ENCODE assay signal across 15 cellular contexts in genomic region chr6:149966319-149966718, GRCh38. TPM values are rescaled to one million over a fixed set of nuclear protein-coding genes. Genes with fewer than 3 reads are reported as not detected.
DNase-seq lines count a peak whose midpoint lies in the region; ATAC-seq and TF ChIP-seq lines count a peak whose summit lies in the region.
"Not testable (repeated sequence)": the region's sequence is repeated elsewhere in the genome, so short reads cannot be mapped to it uniquely, and the experiment has no call there.
"Had no signal": no experiment of that assay in that cellular context is flagged by ENCODE, and none has a peak within 500 bp of the region (broad histone marks: within the 10 kb centered on the region; RNA-seq: fewer than 3 reads in every experiment).

No MANE protein-coding gene starts in this region.

- not testable (repeated sequence) for DNase-seq in CD4-positive, alpha-beta T cell; T-helper 2 cell treated with Interferon-gamma antibody and Interleukin-4, amounts not matched to agents 5 μg/mL and 100 μg/mL, for 36 hours (ENCODE audit: low spot score); endothelial cell (ENCODE audit: low spot score); naive B cell; neural crest cell (ENCODE audit: low read depth, low spot score)
- peak; percentile 49 for DNase-seq in activated CD8-positive, alpha-beta memory T cell treated with anti-CD3 and anti-CD28 coated beads, Interleukin-2, amount 50 U/mL, for 48 hours

- not testable (repeated sequence) for H3K9me3 Mint-ChIP-seq in CD4-positive, alpha-beta T cell; T-helper 2 cell treated with Interferon-gamma antibody and Interleukin-4, amounts not matched to agents 5 μg/mL and 100 μg/mL, for 36 hours; activated naive CD8-positive, alpha-beta T cell (ENCODE audit: low read depth); endothelial cell (ENCODE audit: unreplicated experiment); naive B cell; neural crest cell

- not testable (repeated sequence) for H3K9me3 ChIP-seq in CD4-positive, alpha-beta T cell (ENCODE audit: control insufficient read depth, low read length)

- not testable (repeated sequence) for H3K27ac ChIP-seq in CD4-positive, alpha-beta T cell (ENCODE audit: low read depth, low read length)

- H3K4me3 Mint-ChIP-seq in CD4-positive, alpha-beta T cell: peak overlapping the region; percentile 95
- H3K4me3 Mint-ChIP-seq in T-helper 2 cell treated with Interferon-gamma antibody and Interleukin-4, amounts not matched to agents 5 μg/mL and 100 μg/mL, for 36 hours: peak overlapping the region; percentile 93
- H3K4me3 Mint-ChIP-seq in activated naive CD8-positive, alpha-beta T cell: peak overlapping the region; percentile 92
- peak overlapping the region; percentile 99 for H3K4me3 Mint-ChIP-seq in endothelial cell (ENCODE audit: unreplicated experiment)
- peak overlapping the region in 5 of 8 donors; percentile 92 to 98 (median 94) for H3K4me3 Mint-ChIP-seq in naive B cell
- H3K4me3 Mint-ChIP-seq in neural crest cell: peak overlapping the region; percentile 95

- H3K27me3 ChIP-seq in CD4-positive, alpha-beta T cell (ENCODE audit: control insufficient read depth, insufficient read depth, low read length): peaks cover 53% of the 10 kb centered on the region

- H3K36me3 Mint-ChIP-seq in CD4-positive, alpha-beta T cell (ENCODE audit: low read depth); T-helper 2 cell treated with Interferon-gamma antibody and Interleukin-4, amounts not matched to agents 5 μg/mL and 100 μg/mL, for 36 hours (ENCODE audit: low read depth); activated naive CD8-positive, alpha-beta T cell; neural crest cell (ENCODE audit: low read depth): not testable (repeated sequence)
- H3K36me3 Mint-ChIP-seq in endothelial cell (ENCODE audit: low read depth, unreplicated experiment) (peaks cover 31% of the 10 kb centered on the region), naive B cell (peaks cover 0 to 23% of the 10 kb centered on the region in 2 donors)

- H3K4me1 Mint-ChIP-seq in CD4-positive, alpha-beta T cell (ENCODE audit: low read depth): peaks cover 28% of the 10 kb centered on the region
- peaks cover 22% of the 10 kb centered on the region for H3K4me1 Mint-ChIP-seq in T-helper 2 cell treated with Interferon-gamma antibody and Interleukin-4, amounts not matched to agents 5 μg/mL and 100 μg/mL, for 36 hours (ENCODE audit: low read depth)
- peaks cover 23% of the 10 kb centered on the region for H3K4me1 Mint-ChIP-seq in activated naive CD8-positive, alpha-beta T cell (ENCODE audit: low read depth)
- H3K4me1 Mint-ChIP-seq in endothelial cell (ENCODE audit: unreplicated experiment) (peaks cover 26% of the 10 kb centered on the region), naive B cell (peaks cover 31 to 38% (median 36%) of the 10 kb centered on the region in 3 donors), neural crest cell (peaks cover 32% of the 10 kb centered on the region)

- TF ChIP-seq CTCF in CD4-positive, alpha-beta T cell (IDR thresholded peaks at IDR 0.05); endothelial cell (IDR thresholded peaks at IDR 0.05; ENCODE audit: unreplicated experiment); neural crest cell (conservative IDR thresholded peaks at IDR 0.05): not testable (repeated sequence)

- peaks cover 97% of the 10 kb centered on the region for H3K27me3 Mint-ChIP-seq in CD4-positive, alpha-beta T cell
- peaks cover 75% of the 10 kb centered on the region for H3K27me3 Mint-ChIP-seq in T-helper 2 cell treated with Interferon-gamma antibody and Interleukin-4, amounts not matched to agents 5 μg/mL and 100 μg/mL, for 36 hours (ENCODE audit: low read depth)
- H3K27me3 Mint-ChIP-seq in activated naive CD8-positive, alpha-beta T cell: peaks cover 50% of the 10 kb centered on the region
- H3K27me3 Mint-ChIP-seq in endothelial cell (ENCODE audit: unreplicated experiment) (peaks cover 35% of the 10 kb centered on the region), naive B cell (peaks cover 85 to 94% (median 93%) of the 10 kb centered on the region in 3 donors), neural crest cell (ENCODE audit: low read depth) (peaks cover 82% of the 10 kb centered on the region)

- CTCF ChIA-PET in CD4-positive, alpha-beta T cell (lab: Charles Lee): not testable (repeated sequence)

- ATAC-seq in CD4-positive, alpha-beta T cell (ENCODE audit: poor library complexity); naive B cell (ENCODE audit: low read depth in 2 of 2): not testable (repeated sequence)

- not testable (repeated sequence) for H3K27ac Mint-ChIP-seq in CD4-positive, alpha-beta T cell; T-helper 2 cell treated with Interferon-gamma antibody and Interleukin-4, amounts not matched to agents 5 μg/mL and 100 μg/mL, for 36 hours; activated naive CD8-positive, alpha-beta T cell; endothelial cell (ENCODE audit: unreplicated experiment); neural crest cell (ENCODE audit: unreplicated experiment)
- H3K27ac Mint-ChIP-seq in naive B cell: peak overlapping the region in 1 of 6 donors; percentile 90

- intact Hi-C loops in CD4-positive, alpha-beta T cell (cut with DNase I, micrococcal nuclease): not testable (repeated sequence)

- POLR2A ChIA-PET in CD4-positive, alpha-beta T cell (lab: Charles Lee): not testable (repeated sequence)

RNA-seq across cellular contexts. Expression of gene ULBP1, which starts 2.6 kb away (rescaled TPM):
- under 1 TPM; 0.08 to 0.14 TPM for total RNA-seq in CD4-positive, alpha-beta T cell
- 24.8 TPM for total RNA-seq in endothelial cell (ENCODE audit: unreplicated experiment)
- polyA plus RNA-seq in naive B cell (ENCODE audit: low read depth in 6 of 6): not detected
- 2.3 and 2.5 TPM in 2 replicates for total RNA-seq in neural crest cell
- total RNA-seq: CD4-positive, alpha-beta memory T cell; HT1080 had no signal
- polyA plus RNA-seq: CD4-positive, alpha-beta memory T cell had no signal

RNA-seq across cellular contexts. Expression of gene ULBP2, which starts 24.5 kb away (rescaled TPM):
- 1 to 10 TPM; 1.8 to 1.9 TPM for total RNA-seq in CD4-positive, alpha-beta T cell
- total RNA-seq in endothelial cell (ENCODE audit: unreplicated experiment) (9.9 TPM), neural crest cell (0.23 and 0.30 TPM in 2 replicates)
- polyA plus RNA-seq in naive B cell (ENCODE audit: low read depth in 6 of 6): not detected
- total RNA-seq: CD4-positive, alpha-beta memory T cell; HepG2 had no signal
- polyA plus RNA-seq: HepG2 had no signal

RNA-seq across cellular contexts. Expression of gene RAET1G, which starts 43.4 kb away (rescaled TPM):
- total RNA-seq in CD4-positive, alpha-beta T cell: not detected
- 3.8 TPM for total RNA-seq in endothelial cell (ENCODE audit: unreplicated experiment)
- polyA plus RNA-seq in naive B cell (ENCODE audit: low read depth in 6 of 6): not detected
- not detected in 2 replicates for total RNA-seq in neural crest cell
- total RNA-seq: CD4-positive, alpha-beta memory T cell; HepG2; PC-9 had no signal
- polyA plus RNA-seq: CD4-positive, alpha-beta memory T cell; HepG2 had no signal

RNA-seq across cellular contexts. Expression of gene RAET1L, which starts 59.0 kb away (rescaled TPM):
- not detected for total RNA-seq in CD4-positive, alpha-beta T cell
- total RNA-seq in endothelial cell (ENCODE audit: unreplicated experiment) (not detected), neural crest cell (not detected in 2 replicates)
- polyA plus RNA-seq in naive B cell (ENCODE audit: low read depth in 6 of 6): not detected
- total RNA-seq: A172; CD4-positive, alpha-beta memory T cell; HepG2; HFFc6; HT1080; Right ventricle myocardium inferior; RPMI7951 had no signal
- polyA plus RNA-seq: CD4-positive, alpha-beta memory T cell; HepG2 had no signal
